20 cellular contexts compared by ENCODE assay signal in genomic region chr6:132973556-132973993, GRCh38.
A peak's percentile ranks its signal among the peaks of the same experiment; 100 is the strongest.
DNase-seq lines count a peak whose midpoint lies in the region; ATAC-seq and TF ChIP-seq lines count a peak whose summit lies in the region.
"Had no signal": no experiment of that assay in that cellular context is flagged by ENCODE, and none has a peak within 500 bp of the region (broad histone marks: within the 10 kb centered on the region; RNA-seq: fewer than 3 reads in every experiment).

No MANE protein-coding gene starts in this region.

- H3K27me3 Mint-ChIP-seq in H9 (ENCODE audit: low read depth), result no peaks in the 10 kb centered on the region
- H3K27me3 Mint-ChIP-seq in nephron progenitor cell (ENCODE audit: low read depth, poor library complexity), result peaks cover 4% of the 10 kb centered on the region

- H3K36me3 Mint-ChIP-seq in H9 (ENCODE audit: insufficient read depth in 1 of 3, low read depth in 3 of 3) (no peaks in the 10 kb centered on the region), nephron progenitor cell (ENCODE audit: low read depth) (no peaks in the 10 kb centered on the region)
- H3K36me3 Mint-ChIP-seq: CD8-positive, alpha-beta memory T cell; immature natural killer cell had no signal

- no peak overlapping the region for H2BK120ac ChIP-seq in H9 (ENCODE audit: low read depth, low read length, poor library complexity, severe bottlenecking)

- no peak overlapping the region for H3K18ac ChIP-seq in H9 (ENCODE audit: insufficient read length, low read depth, low read length)

- H2AFZ ChIP-seq in H9 (ENCODE audit: low read length), result peak overlapping the region; percentile 56

- H3K4me1 ChIP-seq in H9 (ENCODE audit: insufficient read depth, low read length), result peaks cover 3% of the 10 kb centered on the region; the same call in 1 of the 2 replicates
- H3K4me1 ChIP-seq: pancreas, upper lobe of right lung had no signal

- ATAC-seq in GM18498 (IDR thresholded peaks at IDR 0.05; ENCODE audit: unreplicated experiment), result no peak
- ATAC-seq: K562, pancreas, PC-3, upper lobe of right lung had no signal

- no peaks in the 10 kb centered on the region for H3K9me3 Mint-ChIP-seq in H9
- no peaks in the 10 kb centered on the region for H3K9me3 Mint-ChIP-seq in nephron progenitor cell
- H3K9me3 Mint-ChIP-seq: CD8-positive, alpha-beta memory T cell; endodermal cell had no signal

- no peak overlapping the region for H3K4me2 ChIP-seq in H9 (ENCODE audit: insufficient read depth, insufficient read length, low read length)

- H3K23me2 ChIP-seq in H9 (ENCODE audit: insufficient read length, low read depth, low read length, poor library complexity, severe bottlenecking), result no peaks in the 10 kb centered on the region

- no CpG with 5 or more reads among the region's 3 CpGs for WGBS in H9 (ENCODE audit: extremely low coverage, insufficient read length, low lambda C conversion rate)

- H3K79me2 ChIP-seq in H9 (ENCODE audit: insufficient read depth, low read length), result no peaks in the 10 kb centered on the region

- no peak overlapping the region for H3K4ac ChIP-seq in H9 (ENCODE audit: low read depth, low read length)

- no peak overlapping the region for H3T11ph ChIP-seq in H9 (ENCODE audit: low read length)

- H2BK5ac ChIP-seq in H9 (ENCODE audit: insufficient read length, low read length), result no peak overlapping the region

- DNase-seq in H9 (no peak), NCI-H146 treated with DMSO at 0.1 percent for 48 hours (lab: John Stamatoyannopoulos, UW; ENCODE audit: unreplicated experiment) (peak; percentile 94), SHP77 (lab: John Stamatoyannopoulos, UW) (peak; percentile 21 to 39), nephron progenitor cell (no peak), AG08396 (ENCODE audit: low spot score) (no peak)
- no peak for DNase-seq in activated CD4-positive, alpha-beta T cell treated with anti-CD3 and anti-CD28 coated beads for 48 hours
- no peak for DNase-seq in activated T-cell treated with anti-CD3 and anti-CD28 coated beads, Interleukin-2, amount 50 U/mL, for 1 hour
- DNase-seq: activated CD4-positive, alpha-beta T cell treated with anti-CD3 and anti-CD28 coated beads, Interleukin-2, amount 50 U/mL, for 1 hour; amygdala; CD8-positive, alpha-beta memory T cell; endodermal cell; head of caudate nucleus; immature natural killer cell; pancreas; PC-3; stimulated activated CD4-positive, alpha-beta T cell treated with anti-CD3 and anti-CD28 coated beads, Interleukin-4, amount 100 ng/mL, for 1 hour; upper lobe of right lung had no signal

- H4K91ac ChIP-seq in H9 (ENCODE audit: insufficient read length, low read depth, low read length), result no peak overlapping the region

- H3K23ac ChIP-seq in H9 (ENCODE audit: insufficient read length, low read depth, low read length), result no peak overlapping the region

- no peak overlapping the region for H3K9ac ChIP-seq in H9 (ENCODE audit: extremely low read depth, insufficient read length, low read length)

- no peaks in the 10 kb centered on the region for H3K9me3 ChIP-seq in H9 (ENCODE audit: control insufficient read depth, low read depth, low read length)
- H3K9me3 ChIP-seq: pancreas, upper lobe of right lung had no signal

- H3K4me1 Mint-ChIP-seq in H9 (peaks cover 18 to 21% of the 10 kb centered on the region in 2 experiments), nephron progenitor cell (peaks cover 36% of the 10 kb centered on the region)
- H3K4me1 Mint-ChIP-seq: CD8-positive, alpha-beta memory T cell; immature natural killer cell had no signal

- no peak overlapping the region for H3K56ac ChIP-seq in H9 (ENCODE audit: insufficient read length, low read depth, low read length)

- H3K14ac ChIP-seq in H9 (ENCODE audit: insufficient read depth, low read length), result no peak overlapping the region

- no peak overlapping the region for H2BK15ac ChIP-seq in H9 (ENCODE audit: low read depth, low read length)

- TF ChIP-seq CTCF in H9 (conservative IDR thresholded peaks at IDR 0.05), result no peak
- no peak for TF ChIP-seq CTCF in nephron progenitor cell (IDR thresholded peaks at IDR 0.05)

- no peak overlapping the region for H4K5ac ChIP-seq in H9 (ENCODE audit: insufficient read length, low read depth, low read length)

- H3K79me1 ChIP-seq in H9 (ENCODE audit: insufficient read depth, low read depth, low read length, poor library complexity, severe bottlenecking), result no peaks in the 10 kb centered on the region

- H2BK20ac ChIP-seq in H9 (ENCODE audit: low read depth, low read length, poor library complexity, severe bottlenecking), result no peak overlapping the region

- no peak overlapping the region for H2AK5ac ChIP-seq in H9 (ENCODE audit: insufficient read length, low read length)

- H4K20me1 ChIP-seq in H9 (ENCODE audit: control insufficient read depth, insufficient read depth, insufficient read length), result no peaks in the 10 kb centered on the region

- H3K27ac ChIP-seq in H9 (ENCODE audit: insufficient read length, low read depth, low read length), result no peak overlapping the region
- H3K27ac ChIP-seq: pancreas, skin epidermis, upper lobe of right lung had no signal

- no peaks in the 10 kb centered on the region for H3K27me3 ChIP-seq in H9 (ENCODE audit: insufficient read depth, low read length)
- H3K27me3 ChIP-seq: pancreas had no signal

- no peak overlapping the region for H4K8ac ChIP-seq in H9 (replicated peaks; ENCODE audit: insufficient read length, low read depth, low read length)

- no peak overlapping the region for H3K4me3 Mint-ChIP-seq in H9
- H3K4me3 Mint-ChIP-seq in nephron progenitor cell, result peak overlapping the region; percentile 55
- H3K4me3 Mint-ChIP-seq: CD8-positive, alpha-beta memory T cell; endodermal cell; immature natural killer cell had no signal

- no peak overlapping the region for H2BK12ac ChIP-seq in H9 (ENCODE audit: insufficient read length, low read depth, low read length)

- H3K27ac Mint-ChIP-seq in H9 (0 out of 7 replicates have a peak overlapping the region, but pooled peaks of 1 of the 3 experiments have one; percentile 68), nephron progenitor cell (peak overlapping the region; percentile 86)
- H3K27ac Mint-ChIP-seq: CD8-positive, alpha-beta memory T cell; endodermal cell; immature natural killer cell had no signal

Comparison
In these comparisons a context has a peak if more than half of its experiments do, and no peak if none do; other contexts are left out.
1. DNase-seq: peak in NCI-H146 treated with DMSO at 0.1 percent for 48 hours (single experiment) and SHP77 (2 of 2); none in H9 (single experiment), nephron progenitor cell (single experiment), AG08396 (single experiment), activated CD4-positive, alpha-beta T cell treated with anti-CD3 and anti-CD28 coated beads for 48 hours (single experiment) and activated T-cell treated with anti-CD3 and anti-CD28 coated beads, Interleukin-2, amount 50 U/mL, for 1 hour (single experiment).